In genomic region chr3:59655616-59656015, GRCh38 we compare ENCODE assay signal across 26 cellular contexts.
A peak's percentile ranks its signal among the peaks of the same experiment; 100 is the strongest.
DNase-seq lines count a peak whose midpoint lies in the region; ATAC-seq and TF ChIP-seq lines count a peak whose summit lies in the region.
"Had no signal": no experiment of that assay in that cellular context is flagged by ENCODE, and none has a peak within 500 bp of the region (broad histone marks: within the 10 kb centered on the region; RNA-seq: fewer than 3 reads in every experiment).

No MANE protein-coding gene starts in this region.

- no peak for TF ChIP-seq CTCF in AG10803 (conservative IDR thresholded peaks at IDR 0.05; ENCODE audit: low read length)
- no peak for TF ChIP-seq CTCF in HFF-Myc (IDR thresholded peaks at IDR 0.05; ENCODE audit: low read depth, low read length, missing control alignments)
- no peak for TF ChIP-seq CTCF in esophagus squamous epithelium (IDR thresholded peaks at IDR 0.05)
- no peak for TF ChIP-seq CTCF in osteocyte (IDR thresholded peaks at IDR 0.05)
- no peak for TF ChIP-seq CTCF in mucosa of descending colon (IDR thresholded peaks at IDR 0.05)

- H3K27me3 ChIP-seq in esophagus squamous epithelium, result no peaks in the 10 kb centered on the region

- H3K4me1 ChIP-seq in esophagus squamous epithelium (peaks cover 12 to 47% (median 18%) of the 10 kb centered on the region in 3 donors), mucosa of descending colon (ENCODE audit: low read depth) (peaks cover 3% of the 10 kb centered on the region)

- no peak for ATAC-seq in mucosa of descending colon
- ATAC-seq: HCT116, Panc1 had no signal

- H3K4me3 ChIP-seq in AG10803 (ENCODE audit: low read length) (no peak overlapping the region), HFF-Myc (replicated peaks; ENCODE audit: low read depth, low read length) (no peak overlapping the region), esophagus squamous epithelium (no peak overlapping the region), mucosa of descending colon (no peak overlapping the region)
- H3K4me3 ChIP-seq: SK-N-MC had no signal

- DNase-seq in AG10803 (ENCODE audit: low read depth) (peak; percentile 22), HFF-Myc (ENCODE audit: extremely low read depth, low read depth) (peak; percentile 26), esophagus squamous epithelium (lab: John Stamatoyannopoulos, UW) (no peak), osteocyte (ENCODE audit: extremely low spot score, unreplicated experiment) (peak; percentile 8), NCI-H2029 treated with DMSO at 0.1 percent for 48 hours (lab: John Stamatoyannopoulos, UW) (no peak), mucosa of descending colon (no peak), SIG-M5 (lab: John Stamatoyannopoulos, UW) (no peak)
- no peak for DNase-seq in activated naive CD4-positive, alpha-beta T cell treated with Interleukin-2 at 50 U/mL for 16 hours
- DNase-seq: 8988T, ACHN, C1 segment of cervical spinal cord, Calu3, DMS79 treated with DMSO at 0.1 percent for 48 hours, GF-D8, NCI-H1092, NCI-H1417 treated with DMSO at 0.1 percent for 48 hours, NCI-H1694 treated with DMSO at 0.1 percent for 48 hours, NCI-H2081 treated with DMSO at 0.1 percent for 48 hours, NCI-H2171, NCI-H226, NCI-H510A, NCI-H69, SHP77 treated with DMSO at 0.1 percent for 48 hours had no signal

- peaks cover 17% of the 10 kb centered on the region for H3K9me3 Mint-ChIP-seq in osteocyte (ENCODE audit: unreplicated experiment)

- H3K9me3 ChIP-seq in esophagus squamous epithelium (peaks cover 0 to under 1% (median 0%) of the 10 kb centered on the region in 3 donors), mucosa of descending colon (peaks cover under 1% of the 10 kb centered on the region)

- H3K36me3 ChIP-seq in esophagus squamous epithelium (no peaks in the 10 kb centered on the region), mucosa of descending colon (ENCODE audit: low read depth) (no peaks in the 10 kb centered on the region)

- intact Hi-C loops in esophagus squamous epithelium (cut with DNase I) (no loop called here), mucosa of descending colon (cut with DNase I, micrococcal nuclease) (no loop called here)

- no peaks in the 10 kb centered on the region for H3K4me1 Mint-ChIP-seq in osteocyte (ENCODE audit: unreplicated experiment)

- no peak overlapping the region for H3K4me3 Mint-ChIP-seq in osteocyte (ENCODE audit: unreplicated experiment)

- WGBS in esophagus squamous epithelium, 2 donors, result 34% methylated on average over 3 of the region's 3 CpGs

- peak overlapping the region in 3 of 4 donors; percentile 75 to 85 (median 77) for H3K27ac ChIP-seq in esophagus squamous epithelium
- H3K27ac ChIP-seq: SK-N-MC had no signal

- no peak overlapping the region for H3K27ac Mint-ChIP-seq in osteocyte (ENCODE audit: unreplicated experiment)

- no peaks in the 10 kb centered on the region for H3K36me3 Mint-ChIP-seq in osteocyte (ENCODE audit: unreplicated experiment)

- H3K27me3 Mint-ChIP-seq in osteocyte (ENCODE audit: unreplicated experiment), result no peaks in the 10 kb centered on the region

- TF ChIP-seq POLR2A in esophagus squamous epithelium (IDR thresholded peaks at IDR 0.05), result no peak

Comparison
In these comparisons a context has a peak if more than half of its experiments do, and no peak if none do; other contexts are left out.
1. DNase-seq: peak in AG10803 (single experiment), HFF-Myc (single experiment) and osteocyte (single experiment); none in esophagus squamous epithelium (single experiment), NCI-H2029 treated with DMSO at 0.1 percent for 48 hours (single experiment), activated naive CD4-positive, alpha-beta T cell treated with Interleukin-2 at 50 U/mL for 16 hours (single experiment), mucosa of descending colon (0 of 3) and SIG-M5 (single experiment).